In genomic region chr10:44883581-44884331, GRCh38 we compare ENCODE assay signal across 22 cellular contexts. TPM values are rescaled to one million over a fixed set of nuclear protein-coding genes. Genes with fewer than 3 reads are reported as not detected.
DNase-seq lines count a peak whose midpoint lies in the region; ATAC-seq, FAIRE-seq and TF ChIP-seq lines count a peak whose summit lies in the region.
"Had no signal": no experiment of that assay in that cellular context is flagged by ENCODE, and none has a peak within 500 bp of the region (broad histone marks: within the 10 kb centered on the region; RNA-seq: fewer than 3 reads in every experiment).

No MANE protein-coding gene starts in this region.

- WGBS in HepG2 (ENCODE audit: low lambda C conversion rate) = 17% methylated on average over 9 of the region's 9 CpGs
- WGBS in right lobe of liver (ENCODE audit: insufficient coverage, low coverage, low lambda C conversion rate, missing lambda C conversion rate) = 65% methylated on average over 8 of the region's 9 CpGs
- WGBS in endodermal cell (ENCODE audit: insufficient coverage in 1 of 2, insufficient read length in 1 of 2), 2 experiments = 90 to 94% methylated on average over 4 to 9 of the region's 9 CpGs

- H3K9me3 ChIP-seq in HepG2 (ENCODE audit: low read length) (no peaks in the 10 kb centered on the region), right lobe of liver (no peaks in the 10 kb centered on the region), endodermal cell (ENCODE audit: control insufficient read depth, low read length) (no peaks in the 10 kb centered on the region)
- H3K9me3 ChIP-seq: BLaER1 treated with 17β-estradiol and CSF1 and Interleukin-3, amounts not matched to agents 10 nM and 100 nM had no signal

- no peak for TF ChIP-seq EP300 in HepG2 (IDR thresholded peaks at IDR 0.05; ENCODE audit: low read depth in 2 of 2, low read length in 2 of 2)
- no peak for TF ChIP-seq EP300 in HepG2 (CRISPR knock-in tag; IDR thresholded peaks at IDR 0.05; ENCODE audit: borderline replicate concordance)

- no peak overlapping the region for H2AFZ ChIP-seq in HepG2 (ENCODE audit: low read length)

- no peak overlapping the region for H3K9ac ChIP-seq in HepG2 (ENCODE audit: insufficient read depth, low read depth, low read length)
- no peak overlapping the region for H3K9ac ChIP-seq in endodermal cell (ENCODE audit: extremely low read depth, low read length, poor library complexity, severe bottlenecking)
- H3K9ac ChIP-seq: BLaER1 treated with 17β-estradiol and CSF1 and Interleukin-3, amounts not matched to agents 10 nM and 100 nM had no signal

- intact Hi-C loops in HepG2 (cut with micrococcal nuclease; ENCODE audit: unreplicated experiment) (no loop called here), right lobe of liver (cut with DNase I) (no loop called here)

- TF ChIP-seq POLR2A in HepG2 (IDR thresholded peaks at IDR 0.05; ENCODE audit: insufficient read depth in 1 of 2, low read depth in 2 of 2, low read length in 2 of 2) = no peak
- TF ChIP-seq POLR2A in right lobe of liver (IDR thresholded peaks at IDR 0.05) = no peak

- H3K27me3 Mint-ChIP-seq in endodermal cell (ENCODE audit: insufficient read depth) = peaks cover 25% of the 10 kb centered on the region
- peaks cover 1% of the 10 kb centered on the region for H3K27me3 Mint-ChIP-seq in mesothelial cell of epicardium (ENCODE audit: low read depth)

- H3K27me3 ChIP-seq in HepG2 (ENCODE audit: control insufficient read depth in 1 of 2, insufficient read depth in 2 of 2, low read length in 2 of 2) = peaks cover 0 to 43% of the 10 kb centered on the region in 2 experiments; a peak in 3 of 5 replicates
- no peaks in the 10 kb centered on the region for H3K27me3 ChIP-seq in right lobe of liver
- peaks cover 12% of the 10 kb centered on the region for H3K27me3 ChIP-seq in endodermal cell (ENCODE audit: control insufficient read depth, insufficient read depth, low read length, poor library complexity, severe bottlenecking)

- no TSS peak for BruUV-seq in HepG2 (replicated peaks; lab: Mats Ljungman, UMichigan)

- H3K79me2 ChIP-seq in HepG2 (ENCODE audit: insufficient read depth, low read length) = no peaks in the 10 kb centered on the region

- H3K9me3 Mint-ChIP-seq in endodermal cell (no peaks in the 10 kb centered on the region), mesothelial cell of epicardium (no peaks in the 10 kb centered on the region)
- H3K9me3 Mint-ChIP-seq: CD4-positive, alpha-beta T cell; HFFc6 had no signal

- H3K4me3 Mint-ChIP-seq in endodermal cell (no peak overlapping the region), mesothelial cell of epicardium (no peak overlapping the region)
- H3K4me3 Mint-ChIP-seq: CD4-positive, alpha-beta T cell; HFFc6 had no signal

- no peak for TF ChIP-seq RAD21 in HepG2 (CRISPR knock-in tag; IDR thresholded peaks at IDR 0.05)

- CTCF ChIA-PET in HepG2 (lab: Yijun Ruan, JAX; ENCODE audit: low intra/inter-chr PET ratio, low total read pairs) = no interaction called here

- TF ChIP-seq CTCF in HepG2 (CRISPR knock-in tag; IDR thresholded peaks at IDR 0.05) (no peak), right lobe of liver (IDR thresholded peaks at IDR 0.05) (no peak), endodermal cell (conservative IDR thresholded peaks at IDR 0.05) (no peak), retinal pigment epithelial cell (conservative IDR thresholded peaks at IDR 0.05; ENCODE audit: low read depth, low read length) (peak; percentile 18), mesothelial cell of epicardium (IDR thresholded peaks at IDR 0.05; ENCODE audit: unreplicated experiment) (no peak)

- in situ Hi-C loops in HepG2 (cut with HindIII; ENCODE audit: extremely low pct_ligation_motif_present, low pct_unique_long_range_greater_than_20kb) (no loop called here), SK-MEL-5 (cut with HindIII; ENCODE audit: low pct_unique_long_range_greater_than_20kb, low sequenced_read_pairs) (no loop called here)

- no peaks in the 10 kb centered on the region for H3K36me3 Mint-ChIP-seq in endodermal cell (ENCODE audit: low read depth)
- H3K36me3 Mint-ChIP-seq in mesothelial cell of epicardium = no peaks in the 10 kb centered on the region

- ATAC-seq in HepG2 = no peak
- no peak for ATAC-seq in right lobe of liver
- no peak for ATAC-seq in GM19035 (IDR thresholded peaks at IDR 0.05; ENCODE audit: unreplicated experiment)

- no peak overlapping the region for H3K27ac ChIP-seq in HepG2 (ENCODE audit: extremely low read length, insufficient read depth, low read length)
- H3K27ac ChIP-seq in right lobe of liver = no peak overlapping the region
- H3K27ac ChIP-seq in endodermal cell (ENCODE audit: low read depth, low read length) = no peak overlapping the region
- H3K27ac ChIP-seq: BLaER1 treated with 17β-estradiol and CSF1 and Interleukin-3, amounts not matched to agents 10 nM and 100 nM; HL-60 had no signal

- H3K27ac Mint-ChIP-seq in endodermal cell (no peak overlapping the region), mesothelial cell of epicardium (no peak overlapping the region)
- H3K27ac Mint-ChIP-seq: CD4-positive, alpha-beta T cell; HFFc6 had no signal

- peaks cover 7% of the 10 kb centered on the region for H3K4me1 ChIP-seq in HepG2 (ENCODE audit: insufficient read depth, low read length)
- H3K4me1 ChIP-seq in right lobe of liver = no peaks in the 10 kb centered on the region
- H3K4me1 ChIP-seq in endodermal cell (ENCODE audit: control insufficient read depth, insufficient read depth, low read length) = no peaks in the 10 kb centered on the region

- FAIRE-seq in HepG2 (lab: Jason Lieb, UNC) = no peak
- no peak for FAIRE-seq in urothelium cell line (lab: Jason Lieb, UNC)
- FAIRE-seq: GM12892, GM19239 had no signal

- no peak overlapping the region for H3K4me2 ChIP-seq in HepG2 (ENCODE audit: low read depth, low read length)
- H3K4me2 ChIP-seq: BLaER1 treated with 17β-estradiol and CSF1 and Interleukin-3, amounts not matched to agents 10 nM and 100 nM had no signal

- H3K4me1 Mint-ChIP-seq in endodermal cell = peaks cover 11% of the 10 kb centered on the region
- H3K4me1 Mint-ChIP-seq in mesothelial cell of epicardium = peaks cover 21% of the 10 kb centered on the region

- no peak overlapping the region for H3K4me3 ChIP-seq in HepG2 (replicated peaks in 1 of 3; ENCODE audit: insufficient read depth in 1 of 3, low read depth in 2 of 3, low read length in 3 of 3)
- no peak overlapping the region for H3K4me3 ChIP-seq in right lobe of liver
- H3K4me3 ChIP-seq in endodermal cell (ENCODE audit: low read length) = no peak overlapping the region
- no peak overlapping the region for H3K4me3 ChIP-seq in retinal pigment epithelial cell (ENCODE audit: low read length)
- H3K4me3 ChIP-seq: BLaER1 treated with 17β-estradiol and CSF1 and Interleukin-3, amounts not matched to agents 10 nM and 100 nM had no signal

- POLR2A ChIA-PET in HepG2 (lab: Yijun Ruan, JAX) = no interaction called here

- no peak for DNase-seq in HepG2 (ENCODE audit: low spot score)
- no peak for DNase-seq in right lobe of liver
- DNase-seq in SK-MEL-5 (ENCODE audit: low read depth, low spot score) = peak; percentile 2
- peak; percentile 45 for DNase-seq in endodermal cell
- DNase-seq in retinal pigment epithelial cell (ENCODE audit: low read depth) = peak; percentile 66
- no peak for DNase-seq in urothelium cell line (ENCODE audit: low spot score)
- no peak for DNase-seq in mesothelial cell of epicardium (ENCODE audit: low spot score in 2 of 2, unreplicated experiment in 2 of 2)
- DNase-seq: ACHN; Calu3; CD4-positive, alpha-beta T cell; DMS 273 treated with DMSO at 0.1 percent for 48 hours; DMS79 treated with DMSO at 0.1 percent for 48 hours; GDM1; HCEC 1CT; HFFc6 had no signal

- H4K20me1 ChIP-seq in HepG2 (ENCODE audit: insufficient read depth, low read length) = no peaks in the 10 kb centered on the region
- H4K20me1 ChIP-seq: BLaER1 treated with 17β-estradiol and CSF1 and Interleukin-3, amounts not matched to agents 10 nM and 100 nM had no signal

- H3K36me3 ChIP-seq in HepG2 (replicated peaks in 1 of 2; ENCODE audit: control insufficient read depth in 1 of 2, insufficient read depth in 2 of 2, low read length in 2 of 2) (no peaks in the 10 kb centered on the region), right lobe of liver (no peaks in the 10 kb centered on the region), endodermal cell (ENCODE audit: control insufficient read depth, insufficient read depth, low read length) (no peaks in the 10 kb centered on the region)
- H3K36me3 ChIP-seq: BLaER1 treated with 17β-estradiol and CSF1 and Interleukin-3, amounts not matched to agents 10 nM and 100 nM had no signal

TF ChIP-seq in HepG2, 621 proteins besides CTCF, POLR2A, EP300 and RAD21 (continues in another document):
- no peak for TF ChIP-seq ZNF619 (CRISPR knock-in tag; IDR thresholded peaks at IDR 0.05)

RNA-seq across cellular contexts. Expression of gene TMEM72, which starts 27.4 kb away (rescaled TPM):
- total RNA-seq in HepG2 (2016; rRNA removed; fragmentation: Illumina TruSeq; extraction: Trizol) = 0.04 TPM in 1 of 2 replicates, not detected in the other
- 0.09 TPM in 1 of 2 replicates, not detected in the other for total RNA-seq in HepG2 (2016; cell fraction: cytosol; rRNA removed; fragmentation: Illumina TruSeq; extraction: Trizol; ENCODE audit: low read depth)
- 0.04 TPM in 1 of 2 replicates, not detected in the other for total RNA-seq in HepG2 (2016; cell fraction: insoluble cytoplasmic fraction; rRNA removed; fragmentation: Illumina TruSeq; extraction: Trizol)
- total RNA-seq in HepG2 (2016; cell fraction: membrane; rRNA removed; fragmentation: Illumina TruSeq; extraction: Trizol) = 0.12 TPM in 1 of 2 replicates, not detected in the other
- 0.16 and 0.19 TPM in 2 replicates for total RNA-seq in HepG2 (2016; cell fraction: nucleus; rRNA removed; fragmentation: Illumina TruSeq; extraction: Trizol)
- not detected in 2 replicates for polyA plus RNA-seq in HepG2 (2011; rRNA removed)
- polyA plus RNA-seq in HepG2 (2011; cell fraction: cytosol; rRNA removed) = not detected in 2 replicates
- not detected in 2 replicates for polyA plus RNA-seq in HepG2 (2011; cell fraction: nucleus; rRNA removed)
- not detected in 2 replicates for polyA plus RNA-seq in HepG2 (2012)
- polyA plus RNA-seq in HepG2 (2016; cell fraction: cytosol; fragmentation: Illumina TruSeq; extraction: Trizol; ENCODE audit: low read depth) = not detected in 2 replicates
- polyA plus RNA-seq in HepG2 (2016; cell fraction: insoluble cytoplasmic fraction; fragmentation: Illumina TruSeq; extraction: Trizol; ENCODE audit: low read depth) = not detected in 2 replicates
- not detected in 2 replicates for polyA plus RNA-seq in HepG2 (2016; cell fraction: membrane; fragmentation: Illumina TruSeq; extraction: Trizol; ENCODE audit: low read depth)
- polyA plus RNA-seq in HepG2 (2016; cell fraction: nucleus; fragmentation: Illumina TruSeq; extraction: Trizol; ENCODE audit: insufficient read depth, low read depth) = not detected in 2 replicates
- not detected in 2 replicates for polyA minus RNA-seq in HepG2 (2011; rRNA and poly(A)+ RNA removed; ENCODE audit: low replicate concordance)
- not detected in 2 replicates for polyA minus RNA-seq in HepG2 (2011; cell fraction: cytosol; rRNA and poly(A)+ RNA removed)
- polyA minus RNA-seq in HepG2 (2011; cell fraction: nucleus; rRNA and poly(A)+ RNA removed) = 0.13 and 0.25 TPM in 2 replicates
- not detected for total RNA-seq in right lobe of liver
- not detected in 2 replicates for total RNA-seq in SK-MEL-5 (2014; rRNA removed; shearing (Covaris generic))
- not detected in 2 replicates for polyA plus RNA-seq in SK-MEL-5 (2015; cell fraction: cytosol; rRNA removed)
- polyA plus RNA-seq in SK-MEL-5 (2015; cell fraction: nucleus; rRNA removed) = not detected in 2 replicates
- not detected for total RNA-seq in endodermal cell
- 0.21 TPM for polyA plus RNA-seq in endodermal cell (2013, experiment 1 of 2)
- 0.12 TPM for polyA plus RNA-seq in endodermal cell (2013, experiment 2 of 2)
- 0.67 to 0.71 TPM (median 0.68 TPM) in 3 replicates for total RNA-seq in mesothelial cell of epicardium
- total RNA-seq: A172; Calu3; CD4-positive, alpha-beta T cell; H4; HFFc6 had no signal

Comparison
In these comparisons a context has a peak if more than half of its experiments do, and no peak if none do; other contexts are left out.
1. DNase-seq: peak in SK-MEL-5 (single experiment), endodermal cell (single experiment) and retinal pigment epithelial cell (single experiment); none in HepG2 (single experiment), right lobe of liver (0 of 3), urothelium cell line (single experiment) and mesothelial cell of epicardium (0 of 2).